Comparison of ENCODE assay signal across 8 cellular contexts in genomic region chr14:61609143-61609851, GRCh38.
DNase-seq lines count a peak whose midpoint lies in the region; ATAC-seq and TF ChIP-seq lines count a peak whose summit lies in the region.

No MANE protein-coding gene starts in this region.

- H3K27me3 ChIP-seq in HUES48 (ENCODE audit: control insufficient read depth, insufficient read depth, low read length) (no peaks in the 10 kb centered on the region), right cardiac atrium (ENCODE audit: control insufficient read depth, insufficient read depth) (no peaks in the 10 kb centered on the region), gastrocnemius medialis (no peaks in the 10 kb centered on the region)

- no peak overlapping the region for H3K9ac ChIP-seq in HUES48 (ENCODE audit: low read depth, low read length)

- intact Hi-C loops in right cardiac atrium (cut with DNase I) = no loop called here
- intact Hi-C loops in gastrocnemius medialis (cut with DNase I; ENCODE audit: low total_unique reads) = no loop called here

- no peak for TF ChIP-seq POLR2A in gastrocnemius medialis (IDR thresholded peaks at IDR 0.05)

- no peaks in the 10 kb centered on the region for H3K9me3 ChIP-seq in HUES48 (ENCODE audit: control insufficient read depth, insufficient read depth, low read length)
- H3K9me3 ChIP-seq in right cardiac atrium (ENCODE audit: control insufficient read depth, low read length) = no peaks in the 10 kb centered on the region
- no peaks in the 10 kb centered on the region for H3K9me3 ChIP-seq in gastrocnemius medialis

- 48% methylated on average over 10 of the region's 10 CpGs for WGBS in right cardiac atrium

- H3K36me3 ChIP-seq in HUES48 (ENCODE audit: control insufficient read depth, insufficient read depth, low read length) (no peaks in the 10 kb centered on the region), gastrocnemius medialis (no peaks in the 10 kb centered on the region)

- peak in 1 of 3 donors; percentile 73 for DNase-seq in right cardiac atrium
- DNase-seq in gastrocnemius medialis = no peak
- DNase-seq in stimulated activated CD4-positive, alpha-beta T cell treated with anti-CD3 and anti-CD28 coated beads, Interleukin-1b, Interleukin-23, amount 100 ng/mL, for 48 hours = no peak
- no peak for DNase-seq in germinal center (ENCODE audit: low spot score)
- DNase-seq in hepatic stellate cell (ENCODE audit: low spot score) = no peak

- H3K4me1 ChIP-seq in HUES48 (ENCODE audit: control insufficient read depth, insufficient read depth, low read length) (peaks cover 40% of the 10 kb centered on the region), right cardiac atrium (ENCODE audit: control insufficient read depth, insufficient read depth, low read length) (peaks cover 2% of the 10 kb centered on the region), gastrocnemius medialis (peaks cover 10 to 11% of the 10 kb centered on the region in 2 donors)

- TF ChIP-seq CTCF in VCaP (conservative IDR thresholded peaks at IDR 0.05) = no peak
- no peak for TF ChIP-seq CTCF in gastrocnemius medialis (IDR thresholded peaks at IDR 0.05 in 4 of 5, conservative IDR thresholded peaks at IDR 0.05 in 1 of 5)

- peak overlapping the region; percentile 53 for H3K27ac ChIP-seq in HUES48 (ENCODE audit: low read depth, low read length)
- peak overlapping the region; percentile 11; the same call in 1 of the 2 replicates for H3K27ac ChIP-seq in VCaP
- no peak overlapping the region for H3K27ac ChIP-seq in right cardiac atrium (ENCODE audit: low read length)
- H3K27ac ChIP-seq in gastrocnemius medialis = peak overlapping the region in 2 of 4 donors; percentile 28 to 33

- in situ Hi-C loops in gastrocnemius medialis (cut with MboI; ENCODE audit: low sequenced_read_pairs in 4 of 4) = no loop called here

- H3K4me3 ChIP-seq in HUES48 (ENCODE audit: low read depth, low read length) (peak overlapping the region; percentile 5; the same call in 1 of the 2 replicates), right cardiac atrium (ENCODE audit: low read length) (no peak overlapping the region), gastrocnemius medialis (no peak overlapping the region)

- ATAC-seq in right cardiac atrium = peak; percentile 64 to 68
- peak; percentile 33 to 60 for ATAC-seq in gastrocnemius medialis
- ATAC-seq in GM21528 (IDR thresholded peaks at IDR 0.05; ENCODE audit: low FRiP score, unreplicated experiment) = no peak
